In genomic region chr2:112756207-112756606, GRCh38 we compare ENCODE assay signal across 1 cellular context.
TF ChIP-seq lines count a peak whose summit lies in the region.

No MANE protein-coding gene starts in this region.

TF ChIP-seq in IMR-90, 13 proteins besides CTCF, POLR2A, EP300 and RAD21:
- TF ChIP-seq MAZ (IDR thresholded peaks at IDR 0.05; ENCODE audit: borderline replicate concordance, low read depth, low read length) = no peak
- TF ChIP-seq CHD1 (IDR thresholded peaks at IDR 0.05; ENCODE audit: low read depth, low read length) = no peak
- no peak for TF ChIP-seq ELK1 (IDR thresholded peaks at IDR 0.05; ENCODE audit: borderline replicate concordance, low read depth, low read length)
- no peak for TF ChIP-seq MAFK (IDR thresholded peaks at IDR 0.05; ENCODE audit: low read depth, low read length)
- TF ChIP-seq SMC3 (IDR thresholded peaks at IDR 0.05; ENCODE audit: low read depth, low read length) = no peak
- no peak for TF ChIP-seq RFX5 (IDR thresholded peaks at IDR 0.05; ENCODE audit: low read depth, low read length)
- TF ChIP-seq CEBPB (IDR thresholded peaks at IDR 0.05; ENCODE audit: low read depth, low read length) = no peak
- TF ChIP-seq FOS (IDR thresholded peaks at IDR 0.05; ENCODE audit: low read depth, low read length) = no peak
- TF ChIP-seq RCOR1 (IDR thresholded peaks at IDR 0.05; ENCODE audit: insufficient replicate concordance, low read length) = no peak
- TF ChIP-seq MXI1 (IDR thresholded peaks at IDR 0.05; ENCODE audit: borderline replicate concordance, low read depth, low read length) = no peak
- no peak for TF ChIP-seq BHLHE40 (IDR thresholded peaks at IDR 0.05; ENCODE audit: low read depth, low read length)
- TF ChIP-seq USF2 (IDR thresholded peaks at IDR 0.05; ENCODE audit: low read depth, low read length) = no peak
- TF ChIP-seq NFE2L2 (IDR thresholded peaks at IDR 0.05; ENCODE audit: low read depth, low read length) = no peak
